14 cellular contexts compared by ENCODE assay signal in genomic region chr4:24056258-24056657, GRCh38.
DNase-seq lines count a peak whose midpoint lies in the region; ATAC-seq, FAIRE-seq and TF ChIP-seq lines count a peak whose summit lies in the region.
"Had no signal": no experiment of that assay in that cellular context is flagged by ENCODE, and none has a peak within 500 bp of the region (broad histone marks: within the 10 kb centered on the region; RNA-seq: fewer than 3 reads in every experiment).

No MANE protein-coding gene starts in this region.

- no peak for FAIRE-seq in pancreas (lab: Jason Lieb, UNC)
- FAIRE-seq: H1 had no signal

- ATAC-seq in pancreas (no peak), heart left ventricle (no peak)

- DNase-seq in COLO829 (ENCODE audit: low spot score) = peak; percentile 33
- DNase-seq in foreskin melanocyte = peak; percentile 88
- DNase-seq in pancreas = no peak
- DNase-seq in superior temporal gyrus (ENCODE audit: extremely low spot score) = peak; percentile 61
- no peak for DNase-seq in NCI-H69 (lab: John Stamatoyannopoulos, UW)
- no peak for DNase-seq in BE2C
- DNase-seq in heart left ventricle = no peak
- DNase-seq: CD8-positive, alpha-beta memory T cell; DMS53; GF-D8 had no signal

- TF ChIP-seq CTCF in pancreas (IDR thresholded peaks at IDR 0.05) (no peak), BE2C (IDR thresholded peaks at IDR 0.05; ENCODE audit: low read depth, low read length) (no peak), heart left ventricle (IDR thresholded peaks at IDR 0.05) (no peak)

- H3K27me3 ChIP-seq in pancreas (no peaks in the 10 kb centered on the region), BE2C (no peaks in the 10 kb centered on the region), heart left ventricle (no peaks in the 10 kb centered on the region)
- H3K27me3 ChIP-seq: BLaER1 had no signal

- H3K4me3 ChIP-seq in pancreas (no peak overlapping the region), BE2C (ENCODE audit: low read depth, low read length) (no peak overlapping the region), heart left ventricle (no peak overlapping the region)
- H3K4me3 ChIP-seq: BLaER1, HAP-1 had no signal

- no peak for TF ChIP-seq POLR2A in heart left ventricle (IDR thresholded peaks at IDR 0.05)

- WGBS in pancreas, 2 donors = 47 to 48% methylated on average over 1 of the region's 1 CpG
- 76 to 95% (median 89%) methylated on average over 1 of the region's 1 CpG for WGBS in heart left ventricle, 4 donors

- peak overlapping the region; percentile 15 to 40 (median 34) for H3K27ac ChIP-seq in pancreas
- no peak overlapping the region for H3K27ac ChIP-seq in heart left ventricle
- H3K27ac ChIP-seq: 22Rv1, BLaER1 had no signal

- H3K9me3 ChIP-seq in pancreas (no peaks in the 10 kb centered on the region), BE2C (no peaks in the 10 kb centered on the region), heart left ventricle (no peaks in the 10 kb centered on the region)
- H3K9me3 ChIP-seq: BLaER1, HAP-1 had no signal

- H3K4me1 ChIP-seq in pancreas (peaks cover 0 to 3% (median 0%) of the 10 kb centered on the region in 3 donors), BE2C (no peaks in the 10 kb centered on the region), heart left ventricle (no peaks in the 10 kb centered on the region)
- H3K4me1 ChIP-seq: BLaER1, HAP-1 had no signal

- H3K36me3 ChIP-seq in pancreas (no peaks in the 10 kb centered on the region), BE2C (no peaks in the 10 kb centered on the region), heart left ventricle (no peaks in the 10 kb centered on the region)
- H3K36me3 ChIP-seq: BLaER1, HAP-1 had no signal

- intact Hi-C loops in pancreas (cut with DNase I) (no loop called here), heart left ventricle (cut with DNase I) (no loop called here)

Comparison
In these comparisons a context has a peak if more than half of its experiments do, and no peak if none do; other contexts are left out.
1. DNase-seq: peak in COLO829 (single experiment), foreskin melanocyte (single experiment) and superior temporal gyrus (single experiment); none in pancreas (0 of 6), NCI-H69 (single experiment), BE2C (single experiment) and heart left ventricle (0 of 5).
2. H3K27ac ChIP-seq: peak in pancreas (4 of 4); none in heart left ventricle (0 of 12).